Comparison of ENCODE assay signal across 1 cellular context in the genomic region with DNA sequence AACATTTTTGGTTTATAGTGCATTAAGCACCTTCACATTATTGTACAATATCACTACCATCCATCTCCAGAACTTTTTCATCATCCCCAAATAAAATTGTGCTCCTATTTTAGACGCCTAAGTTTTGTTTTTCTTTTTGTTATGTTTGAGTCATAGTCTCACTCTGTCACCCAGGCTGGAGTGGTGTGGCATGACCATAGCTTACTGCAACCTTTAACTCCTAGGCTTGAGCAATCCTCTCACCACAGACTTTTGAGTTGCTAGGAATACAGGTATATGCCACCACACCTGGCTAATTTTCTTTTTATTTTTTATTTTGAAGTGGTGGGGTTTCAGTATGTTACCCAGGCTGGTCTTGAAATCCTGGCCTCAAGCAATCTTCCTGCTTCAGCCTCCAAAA.
TF ChIP-seq lines count a peak whose summit lies in the region.

No MANE protein-coding gene starts in this region.

TF ChIP-seq in K562, 482 proteins besides CTCF, POLR2A, EP300 and RAD21:
- no peak for TF ChIP-seq CBX5 (IDR thresholded peaks at IDR 0.05; ENCODE audit: borderline replicate concordance, low read depth)
- no peak for TF ChIP-seq MYNN (IDR thresholded peaks at IDR 0.05)
- TF ChIP-seq MYNN (CRISPR knock-in tag; IDR thresholded peaks at IDR 0.05), result no peak
- TF ChIP-seq ELF2 (CRISPR knock-in tag; IDR thresholded peaks at IDR 0.05), result no peak
- no peak for TF ChIP-seq FOXJ3 (CRISPR knock-in tag; IDR thresholded peaks at IDR 0.05)
- TF ChIP-seq ZNF609 (CRISPR knock-in tag; IDR thresholded peaks at IDR 0.05; ENCODE audit: borderline replicate concordance), result no peak
- TF ChIP-seq XRCC5 (IDR thresholded peaks at IDR 0.05; ENCODE audit: low read depth, low read length), result no peak
- no peak for TF ChIP-seq HSF4 (CRISPR knock-in tag; IDR thresholded peaks at IDR 0.05; ENCODE audit: borderline replicate concordance)
- no peak for TF ChIP-seq ZNF699 (CRISPR knock-in tag; IDR thresholded peaks at IDR 0.05; ENCODE audit: insufficient replicate concordance)
